ENCODE assay signal across 8 cellular contexts in the genomic region with DNA sequence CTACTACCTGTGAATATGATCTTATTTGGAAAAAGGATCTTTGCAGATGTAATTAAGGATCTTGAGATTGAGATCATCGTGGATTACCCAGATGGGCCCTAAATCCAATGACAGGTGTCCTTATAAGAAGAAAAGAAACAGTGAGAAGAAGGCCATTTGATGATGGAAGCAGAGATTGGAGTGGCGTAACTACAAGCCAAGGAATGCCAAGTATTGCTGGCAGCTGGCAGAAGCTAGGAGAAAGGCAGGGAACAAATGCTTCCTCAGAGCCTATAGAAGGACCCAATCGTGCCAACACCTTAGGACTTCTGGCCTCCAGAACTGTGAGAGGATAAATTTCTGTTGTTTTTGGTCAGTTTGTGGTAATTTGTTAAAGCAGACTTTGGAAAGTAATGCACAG.
"Had no signal": no experiment of that assay in that cellular context is flagged by ENCODE, and none has a peak within 500 bp of the region (broad histone marks: within the 10 kb centered on the region; RNA-seq: fewer than 3 reads in every experiment).

No MANE protein-coding gene starts in this region.

- ATAC-seq: HepG2 had no signal

- DNase-seq: GM23248, GOT3, H7, HCEC 1CT, KBM-7 had no signal

- H3K27ac ChIP-seq: GM23248, HL-60, KMS-11 had no signal

- H3K9ac ChIP-seq: GM23248, KMS-11 had no signal

- H3K4me2 ChIP-seq: KMS-11 had no signal

- H2AFZ ChIP-seq: GM23248 had no signal

- FAIRE-seq: HepG2 had no signal

- H3K4me3 ChIP-seq: GM23248 had no signal
